ENCODE assay signal across 8 cellular contexts in genomic region chr11:36703055-36703404, GRCh38.
A peak's percentile ranks its signal among the peaks of the same experiment; 100 is the strongest.
DNase-seq lines count a peak whose midpoint lies in the region; ATAC-seq lines count a peak whose summit lies in the region.

No MANE protein-coding gene starts in this region.

- DNase-seq in DMS114 treated with DMSO at 0.1 percent for 48 hours (lab: John Stamatoyannopoulos, UW; ENCODE audit: unreplicated experiment): peak; percentile 52
- no peak for DNase-seq in DMS53 treated with DMSO at 0.1 percent for 48 hours (lab: John Stamatoyannopoulos, UW; ENCODE audit: unreplicated experiment)
- DNase-seq in posterior cingulate gyrus: no peak
- no peak for DNase-seq in SHP77 (lab: John Stamatoyannopoulos, UW)
- DNase-seq in medulla oblongata (ENCODE audit: extremely low spot score): no peak

- intact Hi-C loops in posterior cingulate gyrus (cut with DNase I): no loop called here

- ATAC-seq in GM19035 (IDR thresholded peaks at IDR 0.05; ENCODE audit: unreplicated experiment): peak; percentile 70
- peak; percentile 49 for ATAC-seq in HG02678 (IDR thresholded peaks at IDR 0.05; ENCODE audit: unreplicated experiment)
- ATAC-seq in HG03521 (IDR thresholded peaks at IDR 0.05; ENCODE audit: unreplicated experiment): peak; percentile 67
